25 cellular contexts compared by ENCODE assay signal in genomic region chr6:192313-192664, GRCh38.
"Had no signal": no experiment of that assay in that cellular context is flagged by ENCODE, and none has a peak within 500 bp of the region (broad histone marks: within the 10 kb centered on the region; RNA-seq: fewer than 3 reads in every experiment).

No MANE protein-coding gene starts in this region.

- H3K9me3 Mint-ChIP-seq: activated T-cell treated with anti-CD3 and anti-CD28 coated beads, Interleukin-2, amount 50 U/mL, for 4 hours; activated T-helper 2 cell treated with anti-CD3 and anti-CD28 coated beads, Interferon-gamma antibody, Interleukin-2, Interleukin-4, amounts not matched to agents 10 μg/mL and 5 μg/mL and 100 μg/mL, durations not matched to agents 14 hours and 24 hours and 36 hours; mesothelial cell of epicardium; stimulated activated effector memory CD8-positive, alpha-beta T cell treated with anti-CD3 and anti-CD28 coated beads, Interleukin-12 subunit alpha, Interleukin-12 subunit beta, amount 100 ng/mL, for 72 hours had no signal

- H3K27me3 Mint-ChIP-seq: activated naive CD8-positive, alpha-beta T cell treated with anti-CD3 and anti-CD28 coated beads, Interleukin-2, amount 50 U/mL, for 24 hours; naive thymus-derived CD4-positive, alpha-beta T cell; stimulated activated naive CD8-positive, alpha-beta T cell treated with anti-CD3 and anti-CD28 coated beads, Interleukin-15, Interleukin-2, amounts not matched to agents 100 ng/mL and 50 ng/mL, for 24 hours had no signal

- ATAC-seq: activated naive CD8-positive, alpha-beta T cell treated with anti-CD3 and anti-CD28 coated beads, Interleukin-2, amount 50 U/mL, for 24 hours; activated T-cell treated with anti-CD3 and anti-CD28 coated beads, Interleukin-2, amount 50 U/mL, for 4 hours; left cardiac atrium; left ventricle myocardium superior; naive thymus-derived CD4-positive, alpha-beta T cell; right cardiac atrium; stimulated activated effector memory CD8-positive, alpha-beta T cell treated with anti-CD3 and anti-CD28 coated beads, Interleukin-12 subunit alpha, Interleukin-12 subunit beta, amount 100 ng/mL, for 72 hours had no signal

- H3K4me3 Mint-ChIP-seq: activated naive CD4-positive, alpha-beta T cell treated with anti-CD3 and anti-CD28 coated beads for 36 hours; activated naive CD8-positive, alpha-beta T cell treated with anti-CD3 and anti-CD28 coated beads, Interleukin-2, amount 50 U/mL, for 24 hours; activated T-cell treated with anti-CD3 and anti-CD28 coated beads, Interleukin-2, amount 50 U/mL, for 4 hours; mesothelial cell of epicardium; neural progenitor cell; stimulated activated naive CD8-positive, alpha-beta T cell treated with anti-CD3 and anti-CD28 coated beads, Interleukin-15, Interleukin-2, amounts not matched to agents 100 ng/mL and 50 ng/mL, for 24 hours had no signal

- H3K4me3 ChIP-seq: breast epithelium, colonic mucosa, dorsolateral prefrontal cortex, neural progenitor cell, SJSA1, upper lobe of left lung had no signal

- H3K27ac ChIP-seq: breast epithelium, colonic mucosa, dorsolateral prefrontal cortex, neural progenitor cell, SJSA1, upper lobe of left lung had no signal

- DNase-seq: activated CD4-positive, alpha-beta T cell treated with anti-CD3 and anti-CD28 coated beads for 48 hours; activated CD4-positive, alpha-beta T cell treated with anti-CD3 and anti-CD28 coated beads, Interleukin-2, amount 50 U/mL, for 48 hours; activated CD8-positive, alpha-beta memory T cell treated with anti-CD3 and anti-CD28 coated beads, Interleukin-2, amount 50 U/mL, for 4 hours; activated naive CD4-positive, alpha-beta T cell treated with anti-CD3 and anti-CD28 coated beads for 36 hours; activated naive CD8-positive, alpha-beta T cell treated with anti-CD3 and anti-CD28 coated beads, Interleukin-2, amount 50 U/mL, for 24 hours; activated T-cell treated with anti-CD3 and anti-CD28 coated beads, Interleukin-2, amount 50 U/mL, for 4 hours; amygdala; central memory CD4-positive, alpha-beta T cell; colonic mucosa; dorsolateral prefrontal cortex; effector memory CD4-positive, alpha-beta T cell; left cardiac atrium; left ventricle myocardium superior; mammary epithelial cell; naive thymus-derived CD4-positive, alpha-beta T cell; right cardiac atrium; stimulated activated CD4-positive, alpha-beta T cell treated with anti-CD3 and anti-CD28 coated beads, Interleukin-2, amount 100 ng/mL, for 48 hours; upper lobe of left lung had no signal

- H3K27ac Mint-ChIP-seq: mesothelial cell of epicardium, neural progenitor cell had no signal

- H3K36me3 Mint-ChIP-seq: mesothelial cell of epicardium; neural progenitor cell; stimulated activated effector memory CD8-positive, alpha-beta T cell treated with anti-CD3 and anti-CD28 coated beads, Interleukin-12 subunit alpha, Interleukin-12 subunit beta, amount 100 ng/mL, for 72 hours had no signal
